17 cellular contexts compared by ENCODE assay signal in the genomic region with DNA sequence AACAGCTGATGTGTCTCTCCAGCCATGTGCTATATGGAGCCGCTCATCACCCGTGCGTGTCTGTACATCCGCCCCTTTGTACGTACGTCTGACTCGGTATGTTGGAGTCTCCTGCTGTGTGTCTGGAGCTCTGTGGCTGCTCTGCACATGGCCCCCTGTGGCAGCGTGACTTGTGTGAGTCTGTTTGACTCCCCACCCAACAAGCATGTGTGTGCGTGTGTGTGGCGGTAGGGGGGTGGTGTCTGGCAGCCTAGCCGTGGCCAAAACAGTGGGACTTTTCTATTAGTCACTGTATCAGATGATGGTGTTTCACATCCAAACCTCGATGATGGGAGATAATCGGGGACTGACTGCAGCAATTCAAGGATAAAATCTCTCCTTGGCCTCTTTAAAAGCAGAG.
A peak's percentile ranks its signal among the peaks of the same experiment; 100 is the strongest.
DNase-seq lines count a peak whose midpoint lies in the region; ATAC-seq and TF ChIP-seq lines count a peak whose summit lies in the region.
"Had no signal": no experiment of that assay in that cellular context is flagged by ENCODE, and none has a peak within 500 bp of the region (broad histone marks: within the 10 kb centered on the region; RNA-seq: fewer than 3 reads in every experiment).

No MANE protein-coding gene starts in this region.

- CTCF ChIA-PET in mammary epithelial cell (lab: Charles Lee; ENCODE audit: low non-redundant PET), result no interaction called here
- CTCF ChIA-PET in MCF 10A (lab: Yijun Ruan, JAX), result interaction anchor here (0.5 to 1.1 kb wide), 3 partner anchors 24 to 250 kb away, joined by 3 to 4 read pairs (median 4); no protein-coding TSS in a partner anchor

- no peak for TF ChIP-seq CTCF in mammary epithelial cell (conservative IDR thresholded peaks at IDR 0.05 in 1 of 2, IDR thresholded peaks at IDR 0.05 in 1 of 2; ENCODE audit: extremely low read depth in 1 of 2, insufficient read depth in 1 of 2, low read depth in 1 of 2, low read length in 2 of 2)
- no peak for TF ChIP-seq CTCF in MCF 10A (IDR thresholded peaks at IDR 0.05; ENCODE audit: unreplicated experiment)
- TF ChIP-seq CTCF in chondrocyte (IDR thresholded peaks at IDR 0.05), result no peak

- H3K27me3 ChIP-seq in mammary epithelial cell (ENCODE audit: insufficient read depth, low read length), result no peaks in the 10 kb centered on the region
- no peaks in the 10 kb centered on the region for H3K27me3 ChIP-seq in aorta (ENCODE audit: control insufficient read depth in 1 of 2, insufficient read depth in 2 of 2, low read length in 1 of 2)
- H3K27me3 ChIP-seq: right lobe of liver had no signal

- in situ Hi-C loops in mammary epithelial cell (cut with MboI; ENCODE audit: low sequenced_read_pairs in 2 of 2), result no loop called here

- no peaks in the 10 kb centered on the region for H3K79me2 ChIP-seq in mammary epithelial cell (ENCODE audit: insufficient read depth, low read length)

- H3K9ac ChIP-seq in mammary epithelial cell (ENCODE audit: insufficient read depth, low read length), result no peak overlapping the region

- H2AFZ ChIP-seq in mammary epithelial cell (ENCODE audit: low read depth, low read length), result no peak overlapping the region

- H3K4me1 ChIP-seq in mammary epithelial cell (ENCODE audit: insufficient read depth, low read length) (no peaks in the 10 kb centered on the region), aorta (ENCODE audit: control insufficient read depth in 1 of 2, insufficient read depth in 2 of 2, low read length in 2 of 2) (no peaks in the 10 kb centered on the region)
- H3K4me1 ChIP-seq: HAP-1 had no signal

- dilution Hi-C loops in mammary epithelial cell (cut with HindIII; ENCODE audit: low sequenced_read_pairs), result no loop called here

- H3K27me3 Mint-ChIP-seq in MCF 10A (ENCODE audit: insufficient read depth, unreplicated experiment) (no peaks in the 10 kb centered on the region), chondrocyte (ENCODE audit: low read depth) (no peaks in the 10 kb centered on the region), T-helper 17 cell (peaks cover 16% of the 10 kb centered on the region)
- no peaks in the 10 kb centered on the region for H3K27me3 Mint-ChIP-seq in stimulated activated naive CD8-positive, alpha-beta T cell treated with anti-CD3 and anti-CD28 coated beads, Interleukin-15, amount 100 ng/mL, for 72 hours
- H3K27me3 Mint-ChIP-seq: central memory CD8-positive, alpha-beta T cell had no signal

- BruUV-seq in mammary epithelial cell (replicated peaks; lab: Mats Ljungman, UMichigan), result no TSS peak
- no TSS peak for BruUV-seq in MCF 10A (replicated peaks; lab: Mats Ljungman, UMichigan)

- no peaks in the 10 kb centered on the region for H3K9me3 ChIP-seq in mammary epithelial cell (replicated peaks; ENCODE audit: insufficient read depth, low read length)
- no peaks in the 10 kb centered on the region for H3K9me3 ChIP-seq in aorta (ENCODE audit: control insufficient read depth, low read length)
- H3K9me3 ChIP-seq in T-helper 17 cell (ENCODE audit: control insufficient read depth, low read length, poor library complexity, severe bottlenecking), result no peaks in the 10 kb centered on the region
- H3K9me3 ChIP-seq: HAP-1, right lobe of liver, thoracic aorta had no signal

- no peaks in the 10 kb centered on the region for H3K36me3 Mint-ChIP-seq in MCF 10A (ENCODE audit: insufficient read depth, unreplicated experiment)
- H3K36me3 Mint-ChIP-seq in chondrocyte (ENCODE audit: low read depth), result peaks cover 5% of the 10 kb centered on the region
- H3K36me3 Mint-ChIP-seq in T-helper 17 cell (ENCODE audit: low read depth), result no peaks in the 10 kb centered on the region

- H3K4me3 Mint-ChIP-seq in MCF 10A (ENCODE audit: unreplicated experiment) (no peak overlapping the region), chondrocyte (ENCODE audit: unreplicated experiment) (no peak overlapping the region), T-helper 17 cell (no peak overlapping the region)
- no peak overlapping the region for H3K4me3 Mint-ChIP-seq in stimulated activated naive CD8-positive, alpha-beta T cell treated with anti-CD3 and anti-CD28 coated beads, Interleukin-15, amount 100 ng/mL, for 72 hours
- H3K4me3 Mint-ChIP-seq: central memory CD8-positive, alpha-beta T cell had no signal

- H3K27ac ChIP-seq in mammary epithelial cell (ENCODE audit: insufficient read depth, low read depth, low read length) (no peak overlapping the region), aorta (ENCODE audit: low read depth in 1 of 2, low read length in 2 of 2) (no peak overlapping the region)
- H3K27ac ChIP-seq: right lobe of liver, thoracic aorta had no signal

- no peaks in the 10 kb centered on the region for H3K36me3 ChIP-seq in mammary epithelial cell (ENCODE audit: insufficient read depth, low read length)
- H3K36me3 ChIP-seq in aorta (ENCODE audit: control insufficient read depth in 1 of 2, insufficient read depth in 2 of 2, low read length in 1 of 2), result peaks cover 0 to 2% of the 10 kb centered on the region in 2 donors
- H3K36me3 ChIP-seq: HAP-1, right lobe of liver, thoracic aorta had no signal

- WGBS in mammary epithelial cell (ENCODE audit: low coverage, missing lambda C conversion rate), result 90% methylated on average over 11 of the region's 13 CpGs
- WGBS in aorta, 2 donors, result 85% methylated on average over 13 of the region's 13 CpGs

- no peaks in the 10 kb centered on the region for H4K20me1 ChIP-seq in mammary epithelial cell (ENCODE audit: insufficient read depth, low read length)

- POLR2A ChIA-PET in MCF 10A (lab: Yijun Ruan, JAX), result no interaction called here

- H3K4me1 Mint-ChIP-seq in MCF 10A (ENCODE audit: insufficient read depth, unreplicated experiment) (no peaks in the 10 kb centered on the region), chondrocyte (ENCODE audit: low read depth) (peaks cover 12% of the 10 kb centered on the region), T-helper 17 cell (peaks cover 2% of the 10 kb centered on the region)
- H3K4me1 Mint-ChIP-seq in stimulated activated naive CD8-positive, alpha-beta T cell treated with anti-CD3 and anti-CD28 coated beads, Interleukin-15, amount 100 ng/mL, for 72 hours, result no peaks in the 10 kb centered on the region
- H3K4me1 Mint-ChIP-seq: central memory CD8-positive, alpha-beta T cell had no signal

- ATAC-seq in aorta (ENCODE audit: low FRiP score) (peak; percentile 35), GM21515 (IDR thresholded peaks at IDR 0.05; ENCODE audit: unreplicated experiment) (no peak), T-helper 17 cell (no peak)
- ATAC-seq in stimulated activated naive CD8-positive, alpha-beta T cell treated with anti-CD3 and anti-CD28 coated beads, Interleukin-15, amount 100 ng/mL, for 72 hours, result no peak
- ATAC-seq: Panc1, right lobe of liver had no signal

- intact Hi-C loops in mammary epithelial cell (cut with micrococcal nuclease) (no loop called here), MCF 10A (cut with micrococcal nuclease) (no loop called here), aorta (cut with DNase I) (no loop called here)

- no peak overlapping the region for H3K4me3 ChIP-seq in mammary epithelial cell (replicated peaks in 1 of 3; ENCODE audit: insufficient read depth in 1 of 3, low read depth in 2 of 3, low read length in 3 of 3)
- no peak overlapping the region for H3K4me3 ChIP-seq in aorta (ENCODE audit: low read length in 2 of 2)
- H3K4me3 ChIP-seq: HAP-1, right lobe of liver, thoracic aorta had no signal

- H3K4me2 ChIP-seq in mammary epithelial cell (ENCODE audit: insufficient read depth, low read depth, low read length), result no peak overlapping the region

- DNase-seq in mammary epithelial cell (peak; percentile 21), MCF 10A (ENCODE audit: unreplicated experiment) (no peak), chondrocyte (ENCODE audit: low spot score) (peak; percentile 47), mucosa of gallbladder (ENCODE audit: low spot score) (peak; percentile 26), aorta (no peak), T-helper 17 cell (no peak)
- no peak for DNase-seq in stimulated activated naive CD8-positive, alpha-beta T cell treated with anti-CD3 and anti-CD28 coated beads, Interleukin-15, amount 100 ng/mL, for 72 hours
- DNase-seq: 8988T; activated CD4-positive, alpha-beta T cell treated with anti-CD3 and anti-CD28 coated beads, Interleukin-2, amount 50 U/mL, for 48 hours; activated effector memory CD4-positive, alpha-beta T cell treated with Interleukin-2 at 50 U/mL for 16 hours; right lobe of liver; T-helper 9 cell had no signal

- H3K9me3 Mint-ChIP-seq in MCF 10A (ENCODE audit: unreplicated experiment) (no peaks in the 10 kb centered on the region), chondrocyte (ENCODE audit: low read depth) (no peaks in the 10 kb centered on the region)
- H3K9me3 Mint-ChIP-seq in stimulated activated naive CD8-positive, alpha-beta T cell treated with anti-CD3 and anti-CD28 coated beads, Interleukin-15, amount 100 ng/mL, for 72 hours, result no peaks in the 10 kb centered on the region
- H3K9me3 Mint-ChIP-seq: central memory CD8-positive, alpha-beta T cell had no signal

- H3K27ac Mint-ChIP-seq in MCF 10A (ENCODE audit: low read depth, unreplicated experiment) (no peak overlapping the region), chondrocyte (ENCODE audit: unreplicated experiment) (peak overlapping the region; percentile 68), T-helper 17 cell (no peak overlapping the region)
- H3K27ac Mint-ChIP-seq in stimulated activated naive CD8-positive, alpha-beta T cell treated with anti-CD3 and anti-CD28 coated beads, Interleukin-15, amount 100 ng/mL, for 72 hours, result peak overlapping the region in 1 of 2 donors; percentile 42

Comparison
In these comparisons a context has a peak if more than half of its experiments do, and no peak if none do; other contexts are left out.
1. DNase-seq: peak in mammary epithelial cell (single experiment), chondrocyte (single experiment) and mucosa of gallbladder (single experiment); none in MCF 10A (single experiment), aorta (0 of 2), stimulated activated naive CD8-positive, alpha-beta T cell treated with anti-CD3 and anti-CD28 coated beads, Interleukin-15, amount 100 ng/mL, for 72 hours (0 of 2) and T-helper 17 cell (0 of 3).